Comparison of ENCODE assay signal across 34 cellular contexts in genomic region chr15:36940207-36940606, GRCh38.
"Had no signal": no experiment of that assay in that cellular context is flagged by ENCODE, and none has a peak within 500 bp of the region (broad histone marks: within the 10 kb centered on the region; RNA-seq: fewer than 3 reads in every experiment).

No MANE protein-coding gene starts in this region.

- H3K9me3 ChIP-seq: ascending aorta had no signal

- H3K36me3 Mint-ChIP-seq: activated CD8-positive, alpha-beta memory T cell treated with anti-CD3 and anti-CD28 coated beads, Interleukin-2, amount 10 ng/mL, durations not matched to agents 7 days and 5 days; activated naive CD4-positive, alpha-beta T cell treated with anti-CD3 and anti-CD28 coated beads, Interleukin-2, amount 10 ng/mL, durations not matched to agents 7 days and 5 days; activated naive CD4-positive, alpha-beta T cell treated with anti-CD3 and anti-CD28 coated beads, Interleukin-2, amount 50 U/mL, for 24 hours; activated naive CD8-positive, alpha-beta T cell; activated naive CD8-positive, alpha-beta T cell treated with anti-CD3 and anti-CD28 coated beads, Interleukin-2, amount 10 ng/mL, durations not matched to agents 7 days and 5 days had no signal

- H3K27me3 ChIP-seq: ascending aorta had no signal

- H3K4me3 Mint-ChIP-seq: activated B cell treated with CpG ODN at 0.5 μM for 24 hours; activated CD4-positive, alpha-beta memory T cell treated with anti-CD3 and anti-CD28 coated beads, Interleukin-2, amount 10 ng/mL, durations not matched to agents 7 days and 5 days; activated CD4-positive, alpha-beta T cell treated with anti-CD3 and anti-CD28 coated beads, Interleukin-2, amount 10 ng/mL, durations not matched to agents 7 days and 5 days; activated CD8-positive, alpha-beta memory T cell treated with anti-CD3 and anti-CD28 coated beads, Interleukin-2, amount 10 ng/mL, durations not matched to agents 7 days and 5 days; activated CD8-positive, alpha-beta T cell treated with anti-CD3 and anti-CD28 coated beads, Interleukin-2, amount 10 ng/mL, durations not matched to agents 7 days and 5 days; activated naive CD4-positive, alpha-beta T cell treated with anti-CD3 and anti-CD28 coated beads, Interleukin-2, amount 10 ng/mL, durations not matched to agents 7 days and 5 days; activated naive CD4-positive, alpha-beta T cell treated with anti-CD3 and anti-CD28 coated beads, Interleukin-2, amount 50 U/mL, for 24 hours; activated naive CD8-positive, alpha-beta T cell; activated naive CD8-positive, alpha-beta T cell treated with anti-CD3 and anti-CD28 coated beads, Interleukin-2, amount 10 ng/mL, durations not matched to agents 7 days and 5 days; activated naive CD8-positive, alpha-beta T cell treated with anti-CD3 and anti-CD28 coated beads, Interleukin-2, amount 50 U/mL, for 24 hours; activated T-cell treated with anti-CD3 and anti-CD28 coated beads, Interleukin-2, amount 50 U/mL, for 24 hours; central memory CD8-positive, alpha-beta T cell; T-helper 1 cell treated with Interleukin-12 subunit alpha and Interleukin-12 subunit beta and Interleukin-4 antibody, amounts not matched to agents 30 μg/mL and 1 μg/mL, for 36 hours; T-helper 2 cell treated with Interferon-gamma antibody and Interleukin-4, amounts not matched to agents 5 μg/mL and 100 μg/mL, for 36 hours had no signal

- H3K27ac ChIP-seq: ascending aorta, VCaP had no signal

- DNase-seq: activated B cell treated with CpG ODN at 0.5 μM for 24 hours; activated CD4-positive, alpha-beta memory T cell treated with anti-CD3 and anti-CD28 coated beads, Interleukin-2, amount 10 ng/mL, durations not matched to agents 7 days and 5 days; activated CD4-positive, alpha-beta T cell treated with anti-CD3 and anti-CD28 coated beads for 4 hours; activated CD4-positive, alpha-beta T cell treated with anti-CD3 and anti-CD28 coated beads, Interleukin-2, amount 10 ng/mL, durations not matched to agents 7 days and 5 days; activated CD4-positive, alpha-beta T cell treated with anti-CD3 and anti-CD28 coated beads, Interleukin-2, amount 50 U/mL, for 48 hours; activated CD4-positive, CD25-positive, alpha-beta regulatory T cell treated with anti-CD3 and anti-CD28 coated beads, Interleukin-2, amount 50 U/mL, for 72 hours; activated CD8-positive, alpha-beta memory T cell treated with anti-CD3 and anti-CD28 coated beads for 24 hours; activated CD8-positive, alpha-beta memory T cell treated with anti-CD3 and anti-CD28 coated beads, Interleukin-2, amount 10 ng/mL, durations not matched to agents 7 days and 5 days; activated CD8-positive, alpha-beta memory T cell treated with anti-CD3 and anti-CD28 coated beads, Interleukin-2, amount 50 U/mL, for 48 hours; activated CD8-positive, alpha-beta T cell treated with anti-CD3 and anti-CD28 coated beads, Interleukin-2, amount 10 ng/mL, durations not matched to agents 7 days and 5 days; activated effector memory CD4-positive, alpha-beta T cell treated with Interleukin-2 at 50 U/mL for 16 hours; activated gamma-delta T cell; activated naive CD4-positive, alpha-beta T cell treated with anti-CD3 and anti-CD28 coated beads, Interleukin-2, amount 10 ng/mL, durations not matched to agents 7 days and 5 days; activated naive CD4-positive, alpha-beta T cell treated with Interleukin-2 at 50 U/mL for 16 hours; activated naive CD8-positive, alpha-beta T cell treated with anti-CD3 and anti-CD28 coated beads, Interleukin-2, amount 10 ng/mL, durations not matched to agents 7 days and 5 days; activated naive CD8-positive, alpha-beta T cell treated with anti-CD3 and anti-CD28 coated beads, Interleukin-2, amount 50 U/mL, for 24 hours; activated T-cell treated with anti-CD3 and anti-CD28 coated beads, Interleukin-2, amount 50 U/mL, for 24 hours; activated T-cell treated with anti-CD3 and anti-CD28 coated beads, Interleukin-2, amount 50 U/mL, for 48 hours; amygdala; anterior cingulate cortex; caudate nucleus; SW 1271; T-helper 1 cell; T-helper 2 cell; T-helper 9 cell had no signal

- ATAC-seq: activated CD8-positive, alpha-beta memory T cell treated with anti-CD3 and anti-CD28 coated beads, Interleukin-2, amount 10 ng/mL, durations not matched to agents 7 days and 5 days; activated CD8-positive, alpha-beta T cell treated with anti-CD3 and anti-CD28 coated beads, Interleukin-2, amount 10 ng/mL, durations not matched to agents 7 days and 5 days; activated naive CD8-positive, alpha-beta T cell treated with anti-CD3 and anti-CD28 coated beads, Interleukin-2, amount 50 U/mL, for 24 hours had no signal

- H3K36me3 ChIP-seq: ascending aorta had no signal

- H3K27me3 Mint-ChIP-seq: activated B cell treated with CpG ODN at 0.5 μM for 24 hours; activated CD4-positive, alpha-beta memory T cell treated with anti-CD3 and anti-CD28 coated beads, Interleukin-2, amount 10 ng/mL, durations not matched to agents 7 days and 5 days; activated naive CD4-positive, alpha-beta T cell treated with anti-CD3 and anti-CD28 coated beads, Interleukin-2, amount 10 ng/mL, durations not matched to agents 7 days and 5 days; brain had no signal

- H3K4me3 ChIP-seq: ascending aorta had no signal

- H3K27ac Mint-ChIP-seq: activated B cell treated with CpG ODN at 0.5 μM for 24 hours; activated CD4-positive, alpha-beta memory T cell treated with anti-CD3 and anti-CD28 coated beads, Interleukin-2, amount 10 ng/mL, durations not matched to agents 7 days and 5 days; activated CD4-positive, alpha-beta T cell treated with anti-CD3 and anti-CD28 coated beads, Interleukin-2, amount 10 ng/mL, durations not matched to agents 7 days and 5 days; activated CD8-positive, alpha-beta memory T cell treated with anti-CD3 and anti-CD28 coated beads, Interleukin-2, amount 10 ng/mL, durations not matched to agents 7 days and 5 days; activated CD8-positive, alpha-beta T cell treated with anti-CD3 and anti-CD28 coated beads, Interleukin-2, amount 10 ng/mL, durations not matched to agents 7 days and 5 days; activated naive CD4-positive, alpha-beta T cell treated with anti-CD3 and anti-CD28 coated beads, Interleukin-2, amount 10 ng/mL, durations not matched to agents 7 days and 5 days; activated naive CD4-positive, alpha-beta T cell treated with anti-CD3 and anti-CD28 coated beads, Interleukin-2, amount 50 U/mL, for 24 hours; activated naive CD8-positive, alpha-beta T cell; activated naive CD8-positive, alpha-beta T cell treated with anti-CD3 and anti-CD28 coated beads, Interleukin-2, amount 10 ng/mL, durations not matched to agents 7 days and 5 days; activated naive CD8-positive, alpha-beta T cell treated with anti-CD3 and anti-CD28 coated beads, Interleukin-2, amount 50 U/mL, for 24 hours; activated T-cell treated with anti-CD3 and anti-CD28 coated beads, Interleukin-2, amount 50 U/mL, for 24 hours; activated T-helper 2 cell treated with anti-CD3 and anti-CD28 coated beads, Interferon-gamma antibody, Interleukin-2, Interleukin-4, amounts not matched to agents 10 μg/mL and 5 μg/mL and 100 μg/mL, durations not matched to agents 14 hours and 24 hours and 36 hours; T-helper 1 cell treated with Interleukin-12 subunit alpha and Interleukin-12 subunit beta and Interleukin-4 antibody, amounts not matched to agents 30 μg/mL and 1 μg/mL, for 36 hours; T-helper 2 cell treated with Interferon-gamma antibody and Interleukin-4, amounts not matched to agents 5 μg/mL and 100 μg/mL, for 36 hours had no signal

- H3K4me1 Mint-ChIP-seq: activated B cell treated with CpG ODN at 0.5 μM for 24 hours; activated CD4-positive, alpha-beta memory T cell treated with anti-CD3 and anti-CD28 coated beads, Interleukin-2, amount 10 ng/mL, durations not matched to agents 7 days and 5 days; activated CD4-positive, alpha-beta T cell treated with anti-CD3 and anti-CD28 coated beads, Interleukin-2, amount 10 ng/mL, durations not matched to agents 7 days and 5 days; activated CD8-positive, alpha-beta memory T cell treated with anti-CD3 and anti-CD28 coated beads, Interleukin-2, amount 10 ng/mL, durations not matched to agents 7 days and 5 days; activated naive CD4-positive, alpha-beta T cell treated with anti-CD3 and anti-CD28 coated beads, Interleukin-2, amount 10 ng/mL, durations not matched to agents 7 days and 5 days; activated naive CD4-positive, alpha-beta T cell treated with anti-CD3 and anti-CD28 coated beads, Interleukin-2, amount 50 U/mL, for 24 hours; activated naive CD8-positive, alpha-beta T cell treated with anti-CD3 and anti-CD28 coated beads, Interleukin-2, amount 10 ng/mL, durations not matched to agents 7 days and 5 days; activated naive CD8-positive, alpha-beta T cell treated with anti-CD3 and anti-CD28 coated beads, Interleukin-2, amount 50 U/mL, for 24 hours; central memory CD8-positive, alpha-beta T cell had no signal

- H3K9me3 Mint-ChIP-seq: activated B cell treated with CpG ODN at 0.5 μM for 24 hours; activated CD4-positive, alpha-beta T cell treated with anti-CD3 and anti-CD28 coated beads, Interleukin-2, amount 10 ng/mL, durations not matched to agents 7 days and 5 days; activated naive CD4-positive, alpha-beta T cell treated with anti-CD3 and anti-CD28 coated beads, Interleukin-2, amount 10 ng/mL, durations not matched to agents 7 days and 5 days; activated naive CD8-positive, alpha-beta T cell treated with anti-CD3 and anti-CD28 coated beads, Interleukin-2, amount 50 U/mL, for 24 hours; activated T-cell treated with anti-CD3 and anti-CD28 coated beads, Interleukin-2, amount 50 U/mL, for 24 hours; activated T-helper 2 cell treated with anti-CD3 and anti-CD28 coated beads, Interferon-gamma antibody, Interleukin-2, Interleukin-4, amounts not matched to agents 10 μg/mL and 5 μg/mL and 100 μg/mL, durations not matched to agents 14 hours and 24 hours and 36 hours; brain; T-helper 1 cell treated with Interleukin-12 subunit alpha and Interleukin-12 subunit beta and Interleukin-4 antibody, amounts not matched to agents 30 μg/mL and 1 μg/mL, for 36 hours; T-helper 2 cell treated with Interferon-gamma antibody and Interleukin-4, amounts not matched to agents 5 μg/mL and 100 μg/mL, for 36 hours had no signal
